In genomic region chr11:124415356-124415923, GRCh38 we compare ENCODE assay signal across 8 cellular contexts. TPM values are rescaled to one million over a fixed set of nuclear protein-coding genes. Genes with fewer than 3 reads are reported as not detected.
A peak's percentile ranks its signal among the peaks of the same experiment; 100 is the strongest.
DNase-seq lines count a peak whose midpoint lies in the region; ATAC-seq, FAIRE-seq and TF ChIP-seq lines count a peak whose summit lies in the region.

No MANE protein-coding gene starts in this region.

- POLR2A ChIA-PET in GM12878 (lab: Charles Lee): no interaction called here

- TF ChIP-seq POLR2A in heart left ventricle (IDR thresholded peaks at IDR 0.05) (no peak), GM12878 (IDR thresholded peaks at IDR 0.05; ENCODE audit: low read depth, low read length) (no peak)

- CTCF ChIA-PET in GM12878 (lab: Yijun Ruan, JAX): interaction anchor here (0.6 to 3.9 kb wide), 17 partner anchors 8 to 1585 kb away, joined by 3 to 32 read pairs (median 4); partner anchors contain the start of gene OR8B4

- H2AFZ ChIP-seq in GM12878 (ENCODE audit: control insufficient read depth, low read depth, low read length): no peak overlapping the region

- TF ChIP-seq EP300 in GM12878 (IDR thresholded peaks at IDR 0.05; ENCODE audit: borderline replicate concordance in 1 of 2, control insufficient read depth in 1 of 2, low read depth in 2 of 2, low read length in 2 of 2): no peak

- H3K36me3 ChIP-seq in heart left ventricle (no peaks in the 10 kb centered on the region), GM12878 (ENCODE audit: control insufficient read depth in 2 of 2, insufficient read depth in 2 of 2, low read length in 1 of 2) (no peaks in the 10 kb centered on the region), liver (ENCODE audit: control insufficient read depth in 4 of 4, insufficient read depth in 3 of 4, low read depth in 1 of 4, low read length in 3 of 4) (no peaks in the 10 kb centered on the region)

- peak; percentile 52 to 84 (median 69) for TF ChIP-seq CTCF in heart left ventricle (IDR thresholded peaks at IDR 0.05)
- peak; percentile 54 to 70 (median 66) for TF ChIP-seq CTCF in GM12878 (IDR thresholded peaks at IDR 0.05 in 2 of 3, conservative IDR thresholded peaks at IDR 0.05 in 1 of 3; ENCODE audit: control insufficient read depth in 2 of 3, extremely low read depth in 1 of 3, insufficient read depth in 1 of 3, low read depth in 3 of 3, low read length in 3 of 3)
- peak; percentile 77 for TF ChIP-seq CTCF in liver (IDR thresholded peaks at IDR 0.05; ENCODE audit: low read depth, low read length, missing input control)

- FAIRE-seq in GM12878 (lab: Jason Lieb, UNC): no peak

- H3K79me2 ChIP-seq in GM12878 (ENCODE audit: control insufficient read depth, insufficient read depth, low read length): no peaks in the 10 kb centered on the region

- in situ Hi-C loops in GM12878 (cut with MboI): loop anchor here (5.0 to 25.0 kb wide), 2 partner anchors 172 to 422 kb away; no protein-coding TSS in a partner anchor

- ATAC-seq in heart left ventricle (no peak), Right ventricle myocardium inferior (no peak), GM12878 (no peak), HG02759 (IDR thresholded peaks at IDR 0.05; ENCODE audit: unreplicated experiment) (no peak)

- BruUV-seq in GM12878 (replicated peaks; lab: Mats Ljungman, UMichigan): no TSS peak

- no peaks in the 10 kb centered on the region for H4K20me1 ChIP-seq in GM12878 (ENCODE audit: control insufficient read depth, insufficient read depth)

- peak; percentile 76 for TF ChIP-seq RAD21 in GM12878 (IDR thresholded peaks at IDR 0.05; ENCODE audit: insufficient read depth, low read depth, low read length)
- peak; percentile 70 to 79 for TF ChIP-seq RAD21 in liver (IDR thresholded peaks at IDR 0.05)

- H3K4me2 ChIP-seq in GM12878 (ENCODE audit: control insufficient read depth, insufficient read depth): no peak overlapping the region

- RAD21 ChIA-PET in GM12878 (lab: Charles Lee; ENCODE audit: unreplicated experiment): interaction anchor here (0.7 to 1.8 kb wide), 3 partner anchors 14 to 421 kb away, joined by 3 to 5 read pairs (median 3); no protein-coding TSS in a partner anchor

- no peaks in the 10 kb centered on the region for H3K4me1 ChIP-seq in heart left ventricle
- H3K4me1 ChIP-seq in GM12878 (ENCODE audit: control insufficient read depth, insufficient read depth, low read length): no peaks in the 10 kb centered on the region
- no peaks in the 10 kb centered on the region for H3K4me1 ChIP-seq in liver (ENCODE audit: control insufficient read depth in 4 of 4, insufficient read depth in 4 of 4, low read length in 3 of 4)

- SMC1A ChIA-PET in GM12878 (lab: Charles Lee; ENCODE audit: uncharacterized antibody, unreplicated experiment): interaction anchor here (0.7 to 2.8 kb wide), 5 partner anchors 24 to 345 kb away, joined by 3 to 12 read pairs (median 3); no protein-coding TSS in a partner anchor

- WGBS in heart left ventricle, 4 donors: 18 to 19% (median 19%) methylated on average over 5 of the region's 5 CpGs
- WGBS in GM12878 (ENCODE audit: insufficient coverage, insufficient replicate concordance, low lambda C conversion rate, missing lambda C conversion rate): 2% methylated on average over 5 of the region's 5 CpGs
- WGBS in liver: 15% methylated on average over 5 of the region's 5 CpGs

- no peak overlapping the region for H3K27ac ChIP-seq in heart left ventricle
- H3K27ac ChIP-seq in GM12878 (ENCODE audit: control insufficient read depth, insufficient read depth): no peak overlapping the region
- no peak overlapping the region for H3K27ac ChIP-seq in liver (ENCODE audit: low read depth in 1 of 2, low read length in 2 of 2)

- H3K27me3 ChIP-seq in heart left ventricle (peaks cover 0 to 26% (median 0%) of the 10 kb centered on the region in 9 donors), GM12878 (replicated peaks in 1 of 2; ENCODE audit: control insufficient read depth in 2 of 2, insufficient read depth in 2 of 2, low read length in 1 of 2) (no peaks in the 10 kb centered on the region), liver (ENCODE audit: control insufficient read depth in 4 of 4, insufficient read depth in 4 of 4, low read length in 3 of 4) (peaks cover 0 to 20% (median 2%) of the 10 kb centered on the region in 4 donors)

- H3K9ac ChIP-seq in GM12878 (ENCODE audit: control insufficient read depth, insufficient read depth, low read length): no peak overlapping the region
- H3K9ac ChIP-seq in liver (ENCODE audit: low read depth in 1 of 2, low read length in 2 of 2): no peak overlapping the region

- no peak overlapping the region for H3K4me3 ChIP-seq in heart left ventricle
- no peak overlapping the region for H3K4me3 ChIP-seq in GM12878
- H3K4me3 ChIP-seq in liver (ENCODE audit: low read depth in 1 of 3, low read length in 3 of 3): no peak overlapping the region

- intact Hi-C loops in heart left ventricle (cut with DNase I) (loop anchor here in 6 of 10 donors (1.0 to 5.0 kb wide), 5 partner anchors 167 to 175 kb away; no protein-coding TSS in a partner anchor), Right ventricle myocardium inferior (cut with DNase I) (no loop called here), GM12878 (cut with micrococcal nuclease; ENCODE audit: unreplicated experiment) (loop anchor here (1.0 to 5.0 kb wide), 2 partner anchors 171 to 422 kb away; no protein-coding TSS in a partner anchor)

- no peaks in the 10 kb centered on the region for H3K9me3 ChIP-seq in heart left ventricle
- no peaks in the 10 kb centered on the region for H3K9me3 ChIP-seq in GM12878 (replicated peaks; ENCODE audit: control insufficient read depth, insufficient read depth, low read length)
- no peaks in the 10 kb centered on the region for H3K9me3 ChIP-seq in liver (ENCODE audit: control insufficient read depth in 4 of 4, low read length in 3 of 4)

- no peak for DNase-seq in heart left ventricle
- DNase-seq in Right ventricle myocardium inferior (ENCODE audit: missing footprints): no peak
- DNase-seq in NCI-H2029 treated with DMSO at 0.1 percent for 48 hours (lab: John Stamatoyannopoulos, UW): peak; percentile 20
- no peak for DNase-seq in GM12878 (ENCODE audit: low read depth, low spot score)
- no peak for DNase-seq in NCI-H2107 (lab: John Stamatoyannopoulos, UW)
- no peak for DNase-seq in T1000 (lab: John Stamatoyannopoulos, UW)

RNA-seq across cellular contexts. Expression of gene OR8B4, which starts 9.2 kb away (rescaled TPM):
- total RNA-seq in heart left ventricle (not detected), Right ventricle myocardium inferior (not detected), GM12878 (2014; rRNA removed) (not detected in 2 replicates), GM12878 (2014; rRNA removed; fragmentation: Illumina TruSeq; extraction: Trizol) (not detected in 2 replicates), GM12878 (2021) (not detected in 2 replicates), liver (not detected)
- polyA plus RNA-seq in heart left ventricle (not detected), GM12878 (2011; rRNA removed) (not detected in 2 replicates), GM12878 (2014; fragmentation: Illumina TruSeq; extraction: Trizol) (not detected in 2 replicates), GM12878 (2014; fragmentation: Nextera tagmentation; extraction: Ambion mirVana) (not detected), GM12878 (2014; rRNA removed) (not detected in 2 replicates), GM12878 (2016; fragmentation: Nextera tagmentation; extraction: Ambion mirVana) (not detected), liver (not detected)
- not detected in 2 replicates for total RNA-seq in GM12878 (2013; cell fraction: nucleolus; rRNA removed)
- not detected for polyA plus RNA-seq in GM12878 (2011; ENCODE audit: low read depth)
- not detected in 2 replicates for polyA plus RNA-seq in GM12878 (2011; cell fraction: cytosol; rRNA removed)
- not detected in 2 replicates for polyA plus RNA-seq in GM12878 (2011; cell fraction: nucleus; rRNA removed)
- not detected in 2 replicates for polyA plus RNA-seq in GM12878 (2012)
- polyA minus RNA-seq in GM12878 (2011; rRNA and poly(A)+ RNA removed): not detected in 2 replicates
- polyA minus RNA-seq in GM12878 (2011; cell fraction: cytosol; rRNA and poly(A)+ RNA removed): not detected in 2 replicates
- polyA minus RNA-seq in GM12878 (2011; cell fraction: nucleus; rRNA and poly(A)+ RNA removed): not detected in 2 replicates

RNA-seq across cellular contexts. Expression of gene OR8B3, which starts 16.6 kb away (rescaled TPM):
- total RNA-seq in heart left ventricle (not detected), Right ventricle myocardium inferior (not detected), GM12878 (2014; rRNA removed) (not detected in 2 replicates), GM12878 (2014; rRNA removed; fragmentation: Illumina TruSeq; extraction: Trizol) (not detected in 2 replicates), GM12878 (2021) (not detected in 2 replicates), liver (not detected)
- polyA plus RNA-seq in heart left ventricle (not detected), GM12878 (2011; rRNA removed) (not detected in 2 replicates), GM12878 (2014; fragmentation: Illumina TruSeq; extraction: Trizol) (not detected in 2 replicates), GM12878 (2014; fragmentation: Nextera tagmentation; extraction: Ambion mirVana) (not detected), GM12878 (2014; rRNA removed) (not detected in 2 replicates), GM12878 (2016; fragmentation: Nextera tagmentation; extraction: Ambion mirVana) (not detected), liver (not detected)
- total RNA-seq in GM12878 (2013; cell fraction: nucleolus; rRNA removed): not detected in 2 replicates
- not detected for polyA plus RNA-seq in GM12878 (2011; ENCODE audit: low read depth)
- not detected in 2 replicates for polyA plus RNA-seq in GM12878 (2011; cell fraction: cytosol; rRNA removed)
- not detected in 2 replicates for polyA plus RNA-seq in GM12878 (2011; cell fraction: nucleus; rRNA removed)
- polyA plus RNA-seq in GM12878 (2012): not detected in 2 replicates
- polyA minus RNA-seq in GM12878 (2011; rRNA and poly(A)+ RNA removed): not detected in 2 replicates
- not detected in 2 replicates for polyA minus RNA-seq in GM12878 (2011; cell fraction: cytosol; rRNA and poly(A)+ RNA removed)
- not detected in 2 replicates for polyA minus RNA-seq in GM12878 (2011; cell fraction: nucleus; rRNA and poly(A)+ RNA removed)

RNA-seq across cellular contexts. Expression of gene OR8B8, which starts 30.1 kb away (rescaled TPM):
- total RNA-seq in heart left ventricle (not detected), Right ventricle myocardium inferior (not detected), GM12878 (2014; rRNA removed) (not detected in 2 replicates), GM12878 (2014; rRNA removed; fragmentation: Illumina TruSeq; extraction: Trizol) (not detected in 2 replicates), GM12878 (2021) (not detected in 2 replicates), liver (not detected)
- polyA plus RNA-seq in heart left ventricle (not detected), GM12878 (2011; rRNA removed) (not detected in 2 replicates), GM12878 (2014; fragmentation: Illumina TruSeq; extraction: Trizol) (not detected in 2 replicates), GM12878 (2014; fragmentation: Nextera tagmentation; extraction: Ambion mirVana) (not detected), GM12878 (2014; rRNA removed) (not detected in 2 replicates), GM12878 (2016; fragmentation: Nextera tagmentation; extraction: Ambion mirVana) (not detected), liver (not detected)
- not detected in 2 replicates for total RNA-seq in GM12878 (2013; cell fraction: nucleolus; rRNA removed)
- not detected for polyA plus RNA-seq in GM12878 (2011; ENCODE audit: low read depth)
- polyA plus RNA-seq in GM12878 (2011; cell fraction: cytosol; rRNA removed): not detected in 2 replicates
- polyA plus RNA-seq in GM12878 (2011; cell fraction: nucleus; rRNA removed): not detected in 2 replicates
- not detected in 2 replicates for polyA plus RNA-seq in GM12878 (2012)
- not detected in 2 replicates for polyA minus RNA-seq in GM12878 (2011; rRNA and poly(A)+ RNA removed)
- not detected in 2 replicates for polyA minus RNA-seq in GM12878 (2011; cell fraction: cytosol; rRNA and poly(A)+ RNA removed)
- polyA minus RNA-seq in GM12878 (2011; cell fraction: nucleus; rRNA and poly(A)+ RNA removed): not detected in 2 replicates

RNA-seq across cellular contexts. Expression of gene OR8B2, which starts 31.1 kb away (rescaled TPM):
- total RNA-seq in heart left ventricle: not detected
- polyA plus RNA-seq in heart left ventricle: not detected
- not detected for total RNA-seq in Right ventricle myocardium inferior
- not detected in 2 replicates for total RNA-seq in GM12878 (2013; cell fraction: nucleolus; rRNA removed)
- not detected in 2 replicates for total RNA-seq in GM12878 (2014; rRNA removed)
- total RNA-seq in GM12878 (2014; rRNA removed; fragmentation: Illumina TruSeq; extraction: Trizol): not detected in 2 replicates
- not detected in 2 replicates for total RNA-seq in GM12878 (2021)
- polyA plus RNA-seq in GM12878 (2011; ENCODE audit: low read depth): not detected
- polyA plus RNA-seq in GM12878 (2011; rRNA removed): not detected in 2 replicates
- not detected in 2 replicates for polyA plus RNA-seq in GM12878 (2011; cell fraction: cytosol; rRNA removed)
- not detected in 2 replicates for polyA plus RNA-seq in GM12878 (2011; cell fraction: nucleus; rRNA removed)
- not detected in 2 replicates for polyA plus RNA-seq in GM12878 (2012)
- not detected in 2 replicates for polyA plus RNA-seq in GM12878 (2014; fragmentation: Illumina TruSeq; extraction: Trizol)
- polyA plus RNA-seq in GM12878 (2014; fragmentation: Nextera tagmentation; extraction: Ambion mirVana): not detected
- polyA plus RNA-seq in GM12878 (2014; rRNA removed): not detected in 2 replicates
- polyA plus RNA-seq in GM12878 (2016; fragmentation: Nextera tagmentation; extraction: Ambion mirVana): not detected
- polyA minus RNA-seq in GM12878 (2011; rRNA and poly(A)+ RNA removed): not detected in 2 replicates
- not detected in 2 replicates for polyA minus RNA-seq in GM12878 (2011; cell fraction: cytosol; rRNA and poly(A)+ RNA removed)
- polyA minus RNA-seq in GM12878 (2011; cell fraction: nucleus; rRNA and poly(A)+ RNA removed): not detected in 2 replicates
- total RNA-seq in liver: not detected
- not detected for polyA plus RNA-seq in liver
